8 cellular contexts compared by ENCODE assay signal in genomic region chr10:70404906-70405824, GRCh38. TPM values are rescaled to one million over a fixed set of nuclear protein-coding genes. Genes with fewer than 3 reads are reported as not detected.
A peak's percentile ranks its signal among the peaks of the same experiment; 100 is the strongest.
DNase-seq lines count a peak whose midpoint lies in the region; ATAC-seq and TF ChIP-seq lines count a peak whose summit lies in the region.

No MANE protein-coding gene starts in this region.

- DNase-seq in HCEC 1CT = peak; percentile 97
- DNase-seq in PC-3 = peak; percentile 94
- DNase-seq in adrenal gland = peak; percentile 76 to 95 (median 92)
- DNase-seq in cardiac muscle cell (ENCODE audit: low read depth in 1 of 2, low spot score in 1 of 2) = peak; percentile 57 to 99
- no peak for DNase-seq in osteocyte (ENCODE audit: extremely low spot score, unreplicated experiment)
- DNase-seq in NCI-H2171 (lab: John Stamatoyannopoulos, UW) = no peak

- no peaks in the 10 kb centered on the region for H3K27me3 Mint-ChIP-seq in osteocyte (ENCODE audit: unreplicated experiment)

- peaks cover 11% of the 10 kb centered on the region for H3K36me3 Mint-ChIP-seq in osteocyte (ENCODE audit: unreplicated experiment)

- H3K27ac ChIP-seq in DOHH2 (ENCODE audit: low read depth, low read length) = peak overlapping the region; percentile 61; the same call in 1 of the 2 replicates
- H3K27ac ChIP-seq in PC-3 (ENCODE audit: low read length) = peak overlapping the region; percentile 18
- peak overlapping the region; percentile 94 to 99 (median 97) for H3K27ac ChIP-seq in adrenal gland
- H3K27ac ChIP-seq in cardiac muscle cell = peak overlapping the region; percentile 89

- H4K20me1 ChIP-seq in DOHH2 (ENCODE audit: control insufficient read depth, insufficient read depth, low read depth, low read length) = peaks cover 24% of the 10 kb centered on the region
- peaks cover 41% of the 10 kb centered on the region for H4K20me1 ChIP-seq in PC-3 (ENCODE audit: low read length)

- H3K9me3 ChIP-seq in DOHH2 (ENCODE audit: control insufficient read depth, insufficient read depth, low read length) (no peaks in the 10 kb centered on the region), PC-3 (ENCODE audit: low read length) (no peaks in the 10 kb centered on the region), adrenal gland (replicated peaks in 1 of 3) (no peaks in the 10 kb centered on the region), cardiac muscle cell (ENCODE audit: low read depth) (no peaks in the 10 kb centered on the region)

- H3K9ac ChIP-seq in PC-3 (ENCODE audit: low read length) = peak overlapping the region; percentile 84

- H3K4me2 ChIP-seq in DOHH2 (ENCODE audit: low read length) (peak overlapping the region; percentile 73), PC-3 (ENCODE audit: low read length) (peak overlapping the region; percentile 90)

- ATAC-seq in PC-3 (peak; percentile 69), GM19397 (IDR thresholded peaks at IDR 0.05; ENCODE audit: unreplicated experiment) (no peak)

- intact Hi-C loops in PC-3 (cut with micrococcal nuclease) (loop anchor here (1.0 to 10.0 kb wide), 2 partner anchors 18 to 960 kb away; no protein-coding TSS in a partner anchor), adrenal gland (cut with DNase I) (no loop called here)

- H3K4me3 ChIP-seq in DOHH2 (ENCODE audit: low read length) (peak overlapping the region; percentile 76), PC-3 (ENCODE audit: low read length) (peak overlapping the region; percentile 75), adrenal gland (peak overlapping the region; percentile 25 to 93 (median 30)), cardiac muscle cell (peak overlapping the region; percentile 94)

- H2AFZ ChIP-seq in PC-3 (ENCODE audit: low read length) = peak overlapping the region; percentile 57; the same call in 1 of the 2 replicates

- POLR2A ChIA-PET in PC-3 (lab: Charles Lee; ENCODE audit: unreplicated experiment) = interaction anchor here (0.5 to 2.3 kb wide), 4 partner anchors 18 to 277 kb away, joined by 4 to 18 read pairs (median 10); no protein-coding TSS in a partner anchor

- WGBS in adrenal gland, 4 donors = 1% methylated on average over 20 to 22 of the region's 22 CpGs

- TF ChIP-seq CTCF in DOHH2 (IDR thresholded peaks at IDR 0.05; ENCODE audit: low read depth, low read length, poor library complexity, severe bottlenecking) (no peak), PC-3 (conservative IDR thresholded peaks at IDR 0.05; ENCODE audit: low read depth, low read length) (no peak), adrenal gland (IDR thresholded peaks at IDR 0.05) (no peak), cardiac muscle cell (IDR thresholded peaks at IDR 0.05; ENCODE audit: low read depth, low read length) (no peak), osteocyte (IDR thresholded peaks at IDR 0.05) (no peak)

- H3K36me3 ChIP-seq in DOHH2 (ENCODE audit: control insufficient read depth, low read length) (peaks cover 27% of the 10 kb centered on the region), PC-3 (ENCODE audit: low read depth, low read length) (peaks cover 2% of the 10 kb centered on the region; the same call in 1 of the 2 replicates), adrenal gland (replicated peaks in 1 of 2) (no peaks in the 10 kb centered on the region), cardiac muscle cell (no peaks in the 10 kb centered on the region)

- peak; percentile 19 to 90 for TF ChIP-seq POLR2A in adrenal gland (IDR thresholded peaks at IDR 0.05)

- H3K9me2 ChIP-seq in DOHH2 (replicated peaks; ENCODE audit: control insufficient read depth, low read length) (no peaks in the 10 kb centered on the region), PC-3 (replicated peaks; ENCODE audit: low read length) (no peaks in the 10 kb centered on the region)

- H3K27ac Mint-ChIP-seq in osteocyte (ENCODE audit: unreplicated experiment) = peak overlapping the region; percentile 96

- H3K27me3 ChIP-seq in DOHH2 (ENCODE audit: control insufficient read depth, low read length) = no peaks in the 10 kb centered on the region
- H3K27me3 ChIP-seq in PC-3 (ENCODE audit: low read length) = no peaks in the 10 kb centered on the region
- H3K27me3 ChIP-seq in adrenal gland = no peaks in the 10 kb centered on the region
- H3K27me3 ChIP-seq in cardiac muscle cell = no peaks in the 10 kb centered on the region

- H3K4me1 Mint-ChIP-seq in osteocyte (ENCODE audit: unreplicated experiment) = peaks cover 43% of the 10 kb centered on the region

- H3K79me2 ChIP-seq in DOHH2 (ENCODE audit: control insufficient read depth, low read length) = peaks cover 51% of the 10 kb centered on the region
- peaks cover 51% of the 10 kb centered on the region for H3K79me2 ChIP-seq in PC-3 (ENCODE audit: low read length)

- BruUV-seq in PC-3 (replicated peaks; lab: Mats Ljungman, UMichigan) = TSS peak; percentile 68

- no peaks in the 10 kb centered on the region for H3K9me3 Mint-ChIP-seq in osteocyte (ENCODE audit: unreplicated experiment)

- H3F3A ChIP-seq in DOHH2 (ENCODE audit: control insufficient read depth, insufficient read depth) (0 out of 2 replicates have a peak, but pooled peaks cover 8% of the 10 kb centered on the region), PC-3 (ENCODE audit: low read length, unreplicated experiment) (no peaks in the 10 kb centered on the region)

- H3K4me1 ChIP-seq in DOHH2 (ENCODE audit: control insufficient read depth, low read length) = peaks cover 26% of the 10 kb centered on the region
- peaks cover 24% of the 10 kb centered on the region for H3K4me1 ChIP-seq in PC-3 (ENCODE audit: insufficient read depth, low read length)
- peaks cover 39 to 44% of the 10 kb centered on the region in 2 donors for H3K4me1 ChIP-seq in adrenal gland (replicated peaks in 1 of 2)
- H3K4me1 ChIP-seq in cardiac muscle cell (ENCODE audit: low read depth) = peaks cover 10% of the 10 kb centered on the region

- CTCF ChIA-PET in PC-3 (lab: Charles Lee) = interaction anchor here (0.5 to 3.7 kb wide), 11 partner anchors 15 to 259 kb away, joined by 3 to 36 read pairs (median 4); partner anchors contain the start of gene TYSND1

- H3K4me3 Mint-ChIP-seq in osteocyte (ENCODE audit: unreplicated experiment) = peak overlapping the region; percentile 99

RNA-seq across cellular contexts. Expression of gene EIF4EBP2, which starts 1.2 kb away (rescaled TPM):
- 29.2 and 32.6 TPM in 2 replicates for total RNA-seq in PC-3 (2014; rRNA removed)
- total RNA-seq in adrenal gland = 100 to 1,000 TPM in 1 of 8 donors, 10 to 100 TPM in 7; 67.2 to 106 (median 71.6) TPM
- 10 to 100 TPM; 17.7 to 57.9 (median 17.8) TPM for polyA plus RNA-seq in adrenal gland
- total RNA-seq in cardiac muscle cell = 39.1 and 43.0 TPM in 2 replicates
- 36.8 and 40.3 TPM in 2 replicates for polyA plus RNA-seq in cardiac muscle cell
- 40.4 and 41.1 TPM in 2 replicates for total RNA-seq in osteocyte

RNA-seq across cellular contexts. Expression of gene LRRC20, which starts 22.7 kb away (rescaled TPM):
- total RNA-seq in PC-3 (2014; rRNA removed) = 58.7 and 59.0 TPM in 2 replicates
- total RNA-seq in adrenal gland = 10 to 100 TPM in 3 of 8 donors, 1 to 10 TPM in 5; 4.9 to 24.1 (median 8.9) TPM
- polyA plus RNA-seq in adrenal gland = 1 to 10 TPM; 1.7 to 6.0 (median 3.5) TPM
- 79.0 and 80.4 TPM in 2 replicates for total RNA-seq in cardiac muscle cell
- 44.3 and 52.3 TPM in 2 replicates for polyA plus RNA-seq in cardiac muscle cell
- 4.0 and 5.8 TPM in 2 replicates for total RNA-seq in osteocyte

RNA-seq across cellular contexts. Expression of gene NODAL, which starts 36.3 kb away (rescaled TPM):
- not detected in 2 replicates for total RNA-seq in PC-3 (2014; rRNA removed)
- not detected for total RNA-seq in adrenal gland
- not detected for polyA plus RNA-seq in adrenal gland
- total RNA-seq in cardiac muscle cell = 0.15 and 0.25 TPM in 2 replicates
- polyA plus RNA-seq in cardiac muscle cell = 0.07 and 0.64 TPM in 2 replicates
- not detected in 2 replicates for total RNA-seq in osteocyte

Comparison
In these comparisons a context has a peak if more than half of its experiments do, and no peak if none do; other contexts are left out.
1. H3K27ac ChIP-seq: peak in every context shown above with its lines; median percentile 97 in adrenal gland; 89 in cardiac muscle cell; 61 in DOHH2; 18 in PC-3.
2. H3K4me3 ChIP-seq: peak in every context shown above with its lines; median percentile 94 in cardiac muscle cell; 76 in DOHH2; 75 in PC-3; 30 in adrenal gland.
3. DNase-seq: peak in HCEC 1CT (single experiment), PC-3 (single experiment), adrenal gland (7 of 7) and cardiac muscle cell (2 of 2); none in osteocyte (single experiment) and NCI-H2171 (single experiment).